In genomic region chr11:75939992-75940391, GRCh38 we compare ENCODE assay signal across 13 cellular contexts.
"Had no signal": no experiment of that assay in that cellular context is flagged by ENCODE, and none has a peak within 500 bp of the region (broad histone marks: within the 10 kb centered on the region; RNA-seq: fewer than 3 reads in every experiment).

No MANE protein-coding gene starts in this region.

- DNase-seq: activated CD4-positive, alpha-beta T cell treated with anti-CD3 and anti-CD28 coated beads, Interleukin-2, amount 50 U/mL, for 1 hour; activated naive CD4-positive, alpha-beta T cell; activated naive CD8-positive, alpha-beta T cell treated with anti-CD3 and anti-CD28 coated beads, Interleukin-2, amount 10 ng/mL, durations not matched to agents 7 days and 5 days; aorta; effector memory CD8-positive, alpha-beta T cell; mesendoderm; natural killer cell; stimulated activated CD4-positive, alpha-beta T cell treated with anti-CD3 and anti-CD28 coated beads, Interleukin-4, amount 100 ng/mL, for 1 hour; stimulated activated naive CD4-positive, alpha-beta T cell; substantia nigra; transverse colon had no signal

- ATAC-seq: effector memory CD8-positive, alpha-beta T cell; gastroesophageal sphincter; natural killer cell had no signal

- H3K27ac ChIP-seq: gastroesophageal sphincter, transverse colon, vagina had no signal

- H3K9me3 ChIP-seq: gastroesophageal sphincter, transverse colon, vagina had no signal

- H3K4me3 ChIP-seq: gastroesophageal sphincter, transverse colon, vagina had no signal

- H3K36me3 ChIP-seq: gastroesophageal sphincter, transverse colon, vagina had no signal

- H3K27me3 ChIP-seq: gastroesophageal sphincter, transverse colon, vagina had no signal
